ENCODE assay signal across 17 cellular contexts in genomic region chr17:73803867-73804539, GRCh38.
DNase-seq lines count a peak whose midpoint lies in the region; ATAC-seq lines count a peak whose summit lies in the region.
"Had no signal": no experiment of that assay in that cellular context is flagged by ENCODE, and none has a peak within 500 bp of the region (broad histone marks: within the 10 kb centered on the region; RNA-seq: fewer than 3 reads in every experiment).

No MANE protein-coding gene starts in this region.

- POLR2A ChIA-PET in activated CD4-positive, alpha-beta T cell treated with anti-CD3 and anti-CD28 coated beads for 36 hours (lab: Charles Lee): no interaction called here

- peaks cover 8% of the 10 kb centered on the region for H3K4me1 Mint-ChIP-seq in activated CD4-positive, alpha-beta T cell treated with anti-CD3 and anti-CD28 coated beads for 36 hours
- H3K4me1 Mint-ChIP-seq: CD14-positive monocyte; stimulated activated memory B cell treated with anti-CD40 and anti-IgM and Interleukin-4, amounts not matched to agents 10 μg/mL and 1 μg/mL and 100 μg/mL, for 72 hours had no signal

- no peak for ATAC-seq in activated CD4-positive, alpha-beta T cell treated with anti-CD3 and anti-CD28 coated beads for 36 hours
- ATAC-seq: activated CD4-positive, CD25-positive, alpha-beta regulatory T cell treated with anti-CD3 and anti-CD28 coated beads, Interleukin-2, amount 50 U/mL, for 24 hours; gastrocnemius medialis; sciatic nerve; stimulated activated memory B cell treated with anti-CD40 and anti-IgM and Interleukin-4, amounts not matched to agents 10 μg/mL and 1 μg/mL and 100 μg/mL, for 72 hours had no signal

- peaks cover 6% of the 10 kb centered on the region for H3K9me3 Mint-ChIP-seq in activated CD4-positive, alpha-beta T cell treated with anti-CD3 and anti-CD28 coated beads for 36 hours (ENCODE audit: low read depth)

- intact Hi-C loops in activated CD4-positive, alpha-beta T cell treated with anti-CD3 and anti-CD28 coated beads for 36 hours (cut with DNase I, micrococcal nuclease): no loop called here

- H3K27ac Mint-ChIP-seq in activated CD4-positive, alpha-beta T cell treated with anti-CD3 and anti-CD28 coated beads for 36 hours: no peak overlapping the region
- H3K27ac Mint-ChIP-seq: CD14-positive monocyte; stimulated activated memory B cell treated with anti-CD40 and anti-IgM and Interleukin-4, amounts not matched to agents 10 μg/mL and 1 μg/mL and 100 μg/mL, for 72 hours had no signal

- DNase-seq in DMS153 treated with DMSO at 0.1 percent for 48 hours (lab: John Stamatoyannopoulos, UW; ENCODE audit: unreplicated experiment): peak; percentile 55
- DNase-seq in NCI-H146 (lab: John Stamatoyannopoulos, UW): peak; percentile 71
- DNase-seq in NCI-H510A (lab: John Stamatoyannopoulos, UW): peak; percentile 88
- DNase-seq in left kidney (ENCODE audit: low read depth, low spot score): peak; percentile 81
- DNase-seq in NCI-H345 treated with DMSO at 0.1 percent for 48 hours (lab: John Stamatoyannopoulos, UW; ENCODE audit: unreplicated experiment): no peak
- DNase-seq in cerebellum (ENCODE audit: low spot score): no peak
- no peak for DNase-seq in activated CD4-positive, alpha-beta T cell treated with anti-CD3 and anti-CD28 coated beads for 36 hours
- no peak for DNase-seq in globus pallidus (ENCODE audit: low spot score)
- DNase-seq: DMS 273 treated with DMSO at 0.1 percent for 48 hours, gastrocnemius medialis, IMR-90, NCI-H1930, RPMI8226 had no signal

- no peak overlapping the region for H3K4me3 Mint-ChIP-seq in activated CD4-positive, alpha-beta T cell treated with anti-CD3 and anti-CD28 coated beads for 36 hours
- H3K4me3 Mint-ChIP-seq: CD14-positive monocyte; stimulated activated memory B cell treated with anti-CD40 and anti-IgM and Interleukin-4, amounts not matched to agents 10 μg/mL and 1 μg/mL and 100 μg/mL, for 72 hours had no signal

- H3K36me3 Mint-ChIP-seq in activated CD4-positive, alpha-beta T cell treated with anti-CD3 and anti-CD28 coated beads for 36 hours (ENCODE audit: low read depth): no peaks in the 10 kb centered on the region
- H3K36me3 Mint-ChIP-seq: CD14-positive monocyte; stimulated activated memory B cell treated with anti-CD40 and anti-IgM and Interleukin-4, amounts not matched to agents 10 μg/mL and 1 μg/mL and 100 μg/mL, for 72 hours had no signal

- CTCF ChIA-PET in activated CD4-positive, alpha-beta T cell treated with anti-CD3 and anti-CD28 coated beads for 36 hours (lab: Charles Lee): interaction anchor here (1.1 kb wide), 1 partner anchor 9 kb away, joined by 3 read pairs; no protein-coding TSS in a partner anchor

- H3K27me3 Mint-ChIP-seq in activated CD4-positive, alpha-beta T cell treated with anti-CD3 and anti-CD28 coated beads for 36 hours: peaks cover 3% of the 10 kb centered on the region

Comparison
In these comparisons a context has a peak if more than half of its experiments do, and no peak if none do; other contexts are left out.
1. DNase-seq: peak in DMS153 treated with DMSO at 0.1 percent for 48 hours (single experiment), NCI-H146 (single experiment), NCI-H510A (single experiment) and left kidney (single experiment); none in NCI-H345 treated with DMSO at 0.1 percent for 48 hours (single experiment), cerebellum (single experiment), activated CD4-positive, alpha-beta T cell treated with anti-CD3 and anti-CD28 coated beads for 36 hours (single experiment) and globus pallidus (single experiment).